8 cellular contexts compared by ENCODE assay signal in genomic region chr19:44072543-44073401, GRCh38. TPM values are rescaled to one million over a fixed set of nuclear protein-coding genes. Genes with fewer than 3 reads are reported as not detected.
A peak's percentile ranks its signal among the peaks of the same experiment; 100 is the strongest.
DNase-seq lines count a peak whose midpoint lies in the region; ATAC-seq and TF ChIP-seq lines count a peak whose summit lies in the region.

No MANE protein-coding gene starts in this region.

- peak overlapping the region; percentile 93 for H3K4me3 Mint-ChIP-seq in activated T-cell treated with anti-CD3 and anti-CD28 coated beads, Interleukin-2, amount 50 U/mL, for 4 hours
- H3K4me3 Mint-ChIP-seq in activated CD4-positive, alpha-beta memory T cell treated with anti-CD3 and anti-CD28 coated beads for 36 hours: peak overlapping the region; percentile 87

- H3K4me1 Mint-ChIP-seq in activated T-cell treated with anti-CD3 and anti-CD28 coated beads, Interleukin-2, amount 50 U/mL, for 4 hours (ENCODE audit: low read depth): peaks cover 26% of the 10 kb centered on the region
- H3K4me1 Mint-ChIP-seq in activated CD4-positive, alpha-beta memory T cell treated with anti-CD3 and anti-CD28 coated beads for 36 hours (ENCODE audit: low read depth): peaks cover 20% of the 10 kb centered on the region

- ATAC-seq in activated T-cell treated with anti-CD3 and anti-CD28 coated beads, Interleukin-2, amount 50 U/mL, for 4 hours: no peak
- peak; percentile 29 to 50 for ATAC-seq in left cardiac atrium
- no peak for ATAC-seq in HG02642 (IDR thresholded peaks at IDR 0.05; ENCODE audit: poor library complexity, unreplicated experiment)

- POLR2A ChIA-PET in activated CD4-positive, alpha-beta memory T cell treated with anti-CD3 and anti-CD28 coated beads for 36 hours (lab: Charles Lee): no interaction called here

- H3K27ac Mint-ChIP-seq in activated CD4-positive, alpha-beta memory T cell treated with anti-CD3 and anti-CD28 coated beads for 36 hours: no peak overlapping the region

- H3K9me3 Mint-ChIP-seq in activated T-cell treated with anti-CD3 and anti-CD28 coated beads, Interleukin-2, amount 50 U/mL, for 4 hours: peaks cover 27% of the 10 kb centered on the region
- peaks cover 30% of the 10 kb centered on the region for H3K9me3 Mint-ChIP-seq in activated CD4-positive, alpha-beta memory T cell treated with anti-CD3 and anti-CD28 coated beads for 36 hours

- peaks cover 21% of the 10 kb centered on the region for H3K36me3 Mint-ChIP-seq in activated T-cell treated with anti-CD3 and anti-CD28 coated beads, Interleukin-2, amount 50 U/mL, for 4 hours (ENCODE audit: insufficient read depth)
- peaks cover 26% of the 10 kb centered on the region for H3K36me3 Mint-ChIP-seq in activated CD4-positive, alpha-beta memory T cell treated with anti-CD3 and anti-CD28 coated beads for 36 hours

- H3K4me3 ChIP-seq in retinal pigment epithelial cell (ENCODE audit: low read length): peak overlapping the region; percentile 74

- no peak for TF ChIP-seq CTCF in retinal pigment epithelial cell (conservative IDR thresholded peaks at IDR 0.05; ENCODE audit: low read depth, low read length)

- no peak for DNase-seq in activated T-cell treated with anti-CD3 and anti-CD28 coated beads, Interleukin-2, amount 50 U/mL, for 4 hours
- DNase-seq in activated T-cell treated with anti-CD3 and anti-CD28 coated beads, Interleukin-2, amount 50 U/mL, for 1 hour: no peak
- peak; percentile 9 for DNase-seq in activated CD4-positive, alpha-beta memory T cell treated with anti-CD3 and anti-CD28 coated beads for 36 hours
- no peak for DNase-seq in left cardiac atrium
- DNase-seq in retinal pigment epithelial cell (ENCODE audit: low read depth): no peak
- DNase-seq in NCI-H2227 treated with DMSO at 0.1 percent for 48 hours (lab: John Stamatoyannopoulos, UW): no peak
- no peak for DNase-seq in middle frontal gyrus (ENCODE audit: extremely low spot score, low spot score)

- H3K27me3 Mint-ChIP-seq in activated T-cell treated with anti-CD3 and anti-CD28 coated beads, Interleukin-2, amount 50 U/mL, for 4 hours (ENCODE audit: low read depth): no peaks in the 10 kb centered on the region
- no peaks in the 10 kb centered on the region for H3K27me3 Mint-ChIP-seq in activated CD4-positive, alpha-beta memory T cell treated with anti-CD3 and anti-CD28 coated beads for 36 hours

- intact Hi-C loops in activated CD4-positive, alpha-beta memory T cell treated with anti-CD3 and anti-CD28 coated beads for 36 hours (cut with micrococcal nuclease): loop anchor here (1.0 kb wide), 4 partner anchors 22 to 245 kb away; partner anchors contain the start of genes ZNF222, ZNF224, ZNF225 and ZNF283
- intact Hi-C loops in left cardiac atrium (cut with DNase I): no loop called here

- CTCF ChIA-PET in activated CD4-positive, alpha-beta memory T cell treated with anti-CD3 and anti-CD28 coated beads for 36 hours (lab: Charles Lee): no interaction called here

RNA-seq across cellular contexts. Expression of gene ZNF284, which starts 0.8 kb away (rescaled TPM):
- total RNA-seq in activated T-cell treated with anti-CD3 and anti-CD28 coated beads, Interleukin-2, amount 50 U/mL, for 4 hours: 1 to 10 TPM; 1.3 to 1.5 (median 1.4) TPM
- total RNA-seq in activated CD4-positive, alpha-beta memory T cell treated with anti-CD3 and anti-CD28 coated beads for 36 hours: 1 to 10 TPM; 1.1 to 1.4 TPM
- total RNA-seq in left cardiac atrium: 1 to 10 TPM; 1.9 TPM

RNA-seq across cellular contexts. Expression of gene ZNF223, which starts 20.9 kb away (rescaled TPM):
- total RNA-seq in activated T-cell treated with anti-CD3 and anti-CD28 coated beads, Interleukin-2, amount 50 U/mL, for 4 hours: 1 to 10 TPM in 1 of 3 donors, under 1 TPM in 2; 0.50 to 1.1 (median 0.71) TPM
- under 1 TPM; 0.55 to 0.73 TPM for total RNA-seq in activated CD4-positive, alpha-beta memory T cell treated with anti-CD3 and anti-CD28 coated beads for 36 hours
- total RNA-seq in left cardiac atrium: 1 to 10 TPM; 2.8 to 2.9 TPM

RNA-seq across cellular contexts. Expression of gene ZNF224, which starts 21.4 kb away (rescaled TPM):
- 1 to 10 TPM; 8.2 to 9.4 (median 8.6) TPM for total RNA-seq in activated T-cell treated with anti-CD3 and anti-CD28 coated beads, Interleukin-2, amount 50 U/mL, for 4 hours
- 10 to 100 TPM; 12.8 to 14.0 TPM for total RNA-seq in activated CD4-positive, alpha-beta memory T cell treated with anti-CD3 and anti-CD28 coated beads for 36 hours
- total RNA-seq in left cardiac atrium: 10 to 100 TPM; 11.1 to 13.4 TPM

RNA-seq across cellular contexts. Expression of gene ZNF225, which starts 40.4 kb away (rescaled TPM):
- total RNA-seq in activated T-cell treated with anti-CD3 and anti-CD28 coated beads, Interleukin-2, amount 50 U/mL, for 4 hours: 1 to 10 TPM; 1.2 to 2.4 (median 1.4) TPM
- total RNA-seq in activated CD4-positive, alpha-beta memory T cell treated with anti-CD3 and anti-CD28 coated beads for 36 hours: 1 to 10 TPM; 2.5 to 2.9 TPM
- 1 to 10 TPM; 3.2 to 3.3 TPM for total RNA-seq in left cardiac atrium

RNA-seq across cellular contexts. Expression of gene ZNF222, which starts 47.6 kb away (rescaled TPM):
- 1 to 10 TPM in 1 of 3 donors, under 1 TPM in 2; 0.40 to 1.4 (median 0.87) TPM for total RNA-seq in activated T-cell treated with anti-CD3 and anti-CD28 coated beads, Interleukin-2, amount 50 U/mL, for 4 hours
- under 1 TPM; 0.88 to 0.94 TPM for total RNA-seq in activated CD4-positive, alpha-beta memory T cell treated with anti-CD3 and anti-CD28 coated beads for 36 hours
- total RNA-seq in left cardiac atrium: 1 to 10 TPM; 3.5 to 4.0 TPM

Comparison
In these comparisons a context has a peak if more than half of its experiments do, and no peak if none do; other contexts are left out.
1. ATAC-seq: peak in left cardiac atrium (2 of 2); none in activated T-cell treated with anti-CD3 and anti-CD28 coated beads, Interleukin-2, amount 50 U/mL, for 4 hours (0 of 2) and HG02642 (single experiment).